In genomic region chr18:26090130-26091046, GRCh38 we compare ENCODE assay signal across 8 cellular contexts. TPM values are rescaled to one million over a fixed set of nuclear protein-coding genes. Genes with fewer than 3 reads are reported as not detected.
DNase-seq lines count a peak whose midpoint lies in the region; ATAC-seq, FAIRE-seq and TF ChIP-seq lines count a peak whose summit lies in the region.

A gene with protein sequence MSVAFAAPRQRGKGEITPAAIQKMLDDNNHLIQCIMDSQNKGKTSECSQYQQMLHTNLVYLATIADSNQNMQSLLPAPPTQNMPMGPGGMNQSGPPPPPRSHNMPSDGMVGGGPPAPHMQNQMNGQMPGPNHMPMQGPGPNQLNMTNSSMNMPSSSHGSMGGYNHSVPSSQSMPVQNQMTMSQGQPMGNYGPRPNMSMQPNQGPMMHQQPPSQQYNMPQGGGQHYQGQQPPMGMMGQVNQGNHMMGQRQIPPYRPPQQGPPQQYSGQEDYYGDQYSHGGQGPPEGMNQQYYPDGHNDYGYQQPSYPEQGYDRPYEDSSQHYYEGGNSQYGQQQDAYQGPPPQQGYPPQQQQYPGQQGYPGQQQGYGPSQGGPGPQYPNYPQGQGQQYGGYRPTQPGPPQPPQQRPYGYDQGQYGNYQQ (minus strand): TSS chr18:26090613. CDS start chr18:26090569, 44 bp downstream.

- H3K4me1 ChIP-seq in psoas muscle = peaks cover 23% of the 10 kb centered on the region

- 0 to 1% (median 0%) methylated on average over 84 to 89 of the region's 89 CpGs for WGBS in psoas muscle, 3 donors

- H3K27me3 Mint-ChIP-seq in T-helper 17 cell = no peaks in the 10 kb centered on the region

- peak; percentile 92 for DNase-seq in GM13977 (ENCODE audit: low spot score)
- DNase-seq in NCI-H146 treated with DMSO at 0.1 percent for 48 hours (lab: John Stamatoyannopoulos, UW; ENCODE audit: unreplicated experiment) = peak; percentile 87
- peak; percentile 84 to 85 (median 84) for DNase-seq in T-helper 17 cell
- DNase-seq in left ventricle myocardium superior = peak; percentile 96
- peak; percentile 95 to 97 for DNase-seq in psoas muscle
- DNase-seq in urothelium cell line (ENCODE audit: low spot score) = peak; percentile 82

- FAIRE-seq in urothelium cell line (lab: Jason Lieb, UNC) = no peak

- ATAC-seq in HG02870 (IDR thresholded peaks at IDR 0.05; ENCODE audit: unreplicated experiment) (peak; percentile 75), T-helper 17 cell (peak; percentile 85), left ventricle myocardium superior (peak; percentile 97), psoas muscle (peak; percentile 94 to 97 (median 95))

- TF ChIP-seq CTCF in GM13977 (IDR thresholded peaks at IDR 0.05; ENCODE audit: extremely low read depth, insufficient read depth, missing control alignments) = no peak
- peak; percentile 10 for TF ChIP-seq CTCF in psoas muscle (IDR thresholded peaks at IDR 0.05)

- H3K4me3 ChIP-seq in psoas muscle = peak within 1 kb of the TSS; percentile 94

- peak within 1 kb of the TSS; percentile 92 for H3K4me3 Mint-ChIP-seq in T-helper 17 cell

- H3K27me3 ChIP-seq in psoas muscle (ENCODE audit: insufficient read depth in 3 of 3, low read length in 2 of 3) = no peaks in the 10 kb centered on the region

- peaks cover 18% of the 10 kb centered on the region for H3K4me1 Mint-ChIP-seq in T-helper 17 cell

- peak within 1 kb of the TSS; percentile 97 for H3K27ac Mint-ChIP-seq in T-helper 17 cell

- H3K27ac ChIP-seq in angular gyrus (ENCODE audit: low read depth, low read length) (peak within 1 kb of the TSS; percentile 99), psoas muscle (peak within 1 kb of the TSS; percentile 95)

- in situ Hi-C loops in GM13977 (cut with MboI; ENCODE audit: low pct_unique_long_range_greater_than_20kb, low sequenced_read_pairs, unreplicated experiment) = no loop called here

- H3K36me3 Mint-ChIP-seq in T-helper 17 cell (ENCODE audit: low read depth) = no peaks in the 10 kb centered on the region

- H3K36me3 ChIP-seq in psoas muscle (ENCODE audit: insufficient read depth in 1 of 2, low read depth in 1 of 2) = peaks cover 0 to 20% of the 10 kb centered on the region in 2 donors

- intact Hi-C loops in left ventricle myocardium superior (cut with micrococcal nuclease) (no loop called here), psoas muscle (cut with DNase I) (no loop called here)

- no peaks in the 10 kb centered on the region for H3K9me3 ChIP-seq in T-helper 17 cell (ENCODE audit: control insufficient read depth, low read length, poor library complexity, severe bottlenecking)
- H3K9me3 ChIP-seq in psoas muscle = no peaks in the 10 kb centered on the region

RNA-seq across cellular contexts. Expression of the gene that starts here (rescaled TPM):
- 10 to 100 TPM; 51.8 to 65.5 TPM for total RNA-seq in T-helper 17 cell
- total RNA-seq in left ventricle myocardium superior = 30.3 TPM
- total RNA-seq in psoas muscle = 10 to 100 TPM; 12.4 to 17.3 (median 13.1) TPM
- 10 to 100 TPM in 2 of 3 donors, 1 to 10 TPM in 1; 8.4 to 13.1 (median 12.7) TPM for polyA plus RNA-seq in psoas muscle

Comparison
In these comparisons a context has a peak if more than half of its experiments do, and no peak if none do; other contexts are left out.
1. Peak in every context shown above with its lines: DNase-seq, ATAC-seq, H3K4me3 ChIP-seq and H3K27ac ChIP-seq.